In genomic region chr5:170622933-170623332, GRCh38 we compare ENCODE assay signal across 24 cellular contexts.
"Had no signal": no experiment of that assay in that cellular context is flagged by ENCODE, and none has a peak within 500 bp of the region (broad histone marks: within the 10 kb centered on the region; RNA-seq: fewer than 3 reads in every experiment).

No MANE protein-coding gene starts in this region.

- H3K4me3 Mint-ChIP-seq: activated CD4-positive, alpha-beta memory T cell treated with anti-CD3 and anti-CD28 coated beads, Interleukin-2, amount 10 ng/mL, durations not matched to agents 7 days and 5 days; activated CD4-positive, alpha-beta T cell treated with anti-CD3 and anti-CD28 coated beads, Interleukin-2, amount 10 ng/mL, durations not matched to agents 7 days and 5 days; activated naive CD4-positive, alpha-beta T cell treated with anti-CD3 and anti-CD28 coated beads, Interleukin-2, amount 10 ng/mL, durations not matched to agents 7 days and 5 days; activated naive CD8-positive, alpha-beta T cell treated with anti-CD3 and anti-CD28 coated beads, Interleukin-2, amount 10 ng/mL, durations not matched to agents 7 days and 5 days; activated T-cell treated with anti-CD3 and anti-CD28 coated beads, Interleukin-2, amount 50 U/mL, for 24 hours; activated T-cell treated with anti-CD3 and anti-CD28 coated beads, Interleukin-2, amount 50 U/mL, for 72 hours; brain; central memory CD8-positive, alpha-beta T cell had no signal

- H3K27me3 ChIP-seq: ascending aorta, breast epithelium had no signal

- H3K4me1 ChIP-seq: ascending aorta, breast epithelium, gastroesophageal sphincter had no signal

- H3K27ac ChIP-seq: ascending aorta, breast epithelium, cardiac muscle cell, epithelial cell of prostate, esophagus squamous epithelium, gastroesophageal sphincter had no signal

- H3K27ac Mint-ChIP-seq: activated CD4-positive, alpha-beta memory T cell treated with anti-CD3 and anti-CD28 coated beads, Interleukin-2, amount 10 ng/mL, durations not matched to agents 7 days and 5 days; activated CD4-positive, alpha-beta T cell treated with anti-CD3 and anti-CD28 coated beads, Interleukin-2, amount 10 ng/mL, durations not matched to agents 7 days and 5 days; activated naive CD4-positive, alpha-beta T cell treated with anti-CD3 and anti-CD28 coated beads, Interleukin-2, amount 10 ng/mL, durations not matched to agents 7 days and 5 days; activated naive CD4-positive, alpha-beta T cell treated with anti-CD3 and anti-CD28 coated beads, Interleukin-2, amount 50 U/mL, for 72 hours; activated naive CD8-positive, alpha-beta T cell treated with anti-CD3 and anti-CD28 coated beads, Interleukin-2, amount 10 ng/mL, durations not matched to agents 7 days and 5 days; activated T-cell treated with anti-CD3 and anti-CD28 coated beads, Interleukin-2, amount 50 U/mL, for 24 hours; activated T-cell treated with anti-CD3 and anti-CD28 coated beads, Interleukin-2, amount 50 U/mL, for 72 hours had no signal

- H3K36me3 Mint-ChIP-seq: activated naive CD4-positive, alpha-beta T cell treated with anti-CD3 and anti-CD28 coated beads, Interleukin-2, amount 10 ng/mL, durations not matched to agents 7 days and 5 days; activated naive CD4-positive, alpha-beta T cell treated with anti-CD3 and anti-CD28 coated beads, Interleukin-2, amount 50 U/mL, for 72 hours; activated naive CD8-positive, alpha-beta T cell treated with anti-CD3 and anti-CD28 coated beads, Interleukin-2, amount 10 ng/mL, durations not matched to agents 7 days and 5 days; brain had no signal

- H3K36me3 ChIP-seq: ascending aorta, breast epithelium, cardiac muscle cell, esophagus squamous epithelium, gastroesophageal sphincter had no signal

- H3K4me3 ChIP-seq: ascending aorta, breast epithelium, cardiac muscle cell, esophagus squamous epithelium, gastroesophageal sphincter had no signal

- DNase-seq: activated CD4-positive, alpha-beta T cell treated with anti-CD3 and anti-CD28 coated beads for 1 hour; activated CD4-positive, alpha-beta T cell treated with anti-CD3 and anti-CD28 coated beads for 4 hours; activated CD4-positive, alpha-beta T cell treated with anti-CD3 and anti-CD28 coated beads, Interleukin-2, amount 50 U/mL, for 4 hours; activated gamma-delta T cell; activated naive CD4-positive, alpha-beta T cell; activated T-cell treated with anti-CD3 and anti-CD28 coated beads for 4 hours; cortex of kidney; effector CD8-positive, alpha-beta T cell; esophagus squamous epithelium; foreskin melanocyte had no signal

- H3K9me3 Mint-ChIP-seq: activated CD4-positive, alpha-beta memory T cell treated with anti-CD3 and anti-CD28 coated beads, Interleukin-2, amount 10 ng/mL, durations not matched to agents 7 days and 5 days; activated CD4-positive, alpha-beta T cell treated with anti-CD3 and anti-CD28 coated beads, Interleukin-2, amount 10 ng/mL, durations not matched to agents 7 days and 5 days; activated naive CD4-positive, alpha-beta T cell treated with anti-CD3 and anti-CD28 coated beads, Interleukin-2, amount 10 ng/mL, durations not matched to agents 7 days and 5 days; activated naive CD4-positive, alpha-beta T cell treated with anti-CD3 and anti-CD28 coated beads, Interleukin-2, amount 50 U/mL, for 72 hours; activated naive CD8-positive, alpha-beta T cell treated with anti-CD3 and anti-CD28 coated beads, Interleukin-2, amount 10 ng/mL, durations not matched to agents 7 days and 5 days; activated T-cell treated with anti-CD3 and anti-CD28 coated beads, Interleukin-2, amount 50 U/mL, for 24 hours; activated T-cell treated with anti-CD3 and anti-CD28 coated beads, Interleukin-2, amount 50 U/mL, for 72 hours; central memory CD8-positive, alpha-beta T cell had no signal

- H3K9me3 ChIP-seq: ascending aorta, breast epithelium, esophagus squamous epithelium, gastroesophageal sphincter had no signal

- H3K4me1 Mint-ChIP-seq: central memory CD8-positive, alpha-beta T cell had no signal

- ATAC-seq: gastroesophageal sphincter had no signal
